In genomic region chr1:10210841-10211804, GRCh38 we compare ENCODE assay signal across 9 cellular contexts. TPM values are rescaled to one million over a fixed set of nuclear protein-coding genes. Genes with fewer than 3 reads are reported as not detected.
A peak's percentile ranks its signal among the peaks of the same experiment; 100 is the strongest.
DNase-seq lines count a peak whose midpoint lies in the region; ATAC-seq, FAIRE-seq and TF ChIP-seq lines count a peak whose summit lies in the region.
"Had no signal": no experiment of that assay in that cellular context is flagged by ENCODE, and none has a peak within 500 bp of the region (broad histone marks: within the 10 kb centered on the region; RNA-seq: fewer than 3 reads in every experiment).

No MANE protein-coding gene starts in this region.

- H3K14ac ChIP-seq in H9 (ENCODE audit: insufficient read depth, low read length) (peak overlapping the region; percentile 72), H1 (ENCODE audit: insufficient read length) (peak overlapping the region; percentile 9)

- peak; percentile 62 for DNase-seq in H9
- DNase-seq in NCI-H128 (lab: John Stamatoyannopoulos, UW; ENCODE audit: unreplicated experiment) = peak; percentile 63
- no peak for DNase-seq in activated CD4-positive, alpha-beta T cell treated with anti-CD3 and anti-CD28 coated beads, Interleukin-2, amount 10 ng/mL, durations not matched to agents 7 days and 5 days
- peak in 1 of 2 experiments; percentile 65 for DNase-seq in H1 (ENCODE audit: low read depth in 1 of 2, low spot score in 2 of 2)
- DNase-seq in lower leg skin (ENCODE audit: low spot score in 2 of 2) = peak; percentile 94 to 98
- DNase-seq in stimulated activated effector memory CD8-positive, alpha-beta T cell treated with anti-CD3 and anti-CD28 coated beads, Interleukin-12 subunit alpha, Interleukin-12 subunit beta, amount 100 ng/mL, for 72 hours (ENCODE audit: low spot score in 2 of 2) = peak; percentile 7 to 61

- H3K4me3 ChIP-seq in DOHH2 (ENCODE audit: low read length) = peak overlapping the region; percentile 83
- peak overlapping the region; percentile 79 to 95 (median 94) for H3K4me3 ChIP-seq in H1 (ENCODE audit: extremely low read depth in 1 of 4, insufficient read depth in 2 of 4, low read depth in 3 of 4, low read length in 4 of 4)
- H3K4me3 ChIP-seq in lower leg skin (ENCODE audit: low read depth, poor library complexity, severe bottlenecking) = peak overlapping the region; percentile 70

- H4K5ac ChIP-seq in H9 (ENCODE audit: insufficient read length, low read depth, low read length) (peak overlapping the region; percentile 1), H1 (ENCODE audit: insufficient read length, low read depth, low read length) (peak overlapping the region; percentile 67)

- peaks cover 8% of the 10 kb centered on the region for H3F3A ChIP-seq in DOHH2 (ENCODE audit: control insufficient read depth, insufficient read depth)

- H2BK5ac ChIP-seq in H9 (ENCODE audit: insufficient read length, low read length) (no peak overlapping the region), H1 (ENCODE audit: low read depth, low read length) (peak overlapping the region; percentile 76)

- H2BK15ac ChIP-seq in H9 (ENCODE audit: low read depth, low read length) (no peak overlapping the region), H1 (ENCODE audit: low read length) (peak overlapping the region; percentile 88; the same call in 1 of the 2 replicates)

- no peaks in the 10 kb centered on the region for H3K79me2 ChIP-seq in DOHH2 (ENCODE audit: control insufficient read depth, low read length)
- peaks cover 30% of the 10 kb centered on the region for H3K79me2 ChIP-seq in H9 (ENCODE audit: insufficient read depth, low read length)
- H3K79me2 ChIP-seq in H1 (ENCODE audit: control insufficient read depth in 1 of 2, insufficient read depth in 2 of 2, low read length in 2 of 2) = peaks cover 22 to 49% of the 10 kb centered on the region in 2 experiments

- no peaks in the 10 kb centered on the region; a peak in 1 of 7 replicates for H3K36me3 Mint-ChIP-seq in H9 (ENCODE audit: insufficient read depth in 1 of 3, low read depth in 3 of 3)
- H3K36me3 Mint-ChIP-seq in activated CD4-positive, alpha-beta T cell treated with anti-CD3 and anti-CD28 coated beads, Interleukin-2, amount 10 ng/mL, durations not matched to agents 7 days and 5 days (ENCODE audit: low read depth) = no peaks in the 10 kb centered on the region
- no peaks in the 10 kb centered on the region for H3K36me3 Mint-ChIP-seq in stimulated activated effector memory CD8-positive, alpha-beta T cell treated with anti-CD3 and anti-CD28 coated beads, Interleukin-12 subunit alpha, Interleukin-12 subunit beta, amount 100 ng/mL, for 72 hours

- H2AK5ac ChIP-seq in H9 (ENCODE audit: insufficient read length, low read length) (no peak overlapping the region), H1 (ENCODE audit: low read depth, low read length) (peak overlapping the region; percentile 20; the same call in 1 of the 2 replicates)

- H3K4me1 ChIP-seq in DOHH2 (ENCODE audit: control insufficient read depth, low read length) (peaks cover 20% of the 10 kb centered on the region), H9 (ENCODE audit: insufficient read depth, low read length) (no peaks in the 10 kb centered on the region; the same call in 1 of the 2 replicates), H1 (replicated peaks in 1 of 4; ENCODE audit: control insufficient read depth in 3 of 4, insufficient read depth in 4 of 4, low read length in 3 of 4) (peaks cover 0 to 4% (median 2%) of the 10 kb centered on the region in 4 experiments; a peak in 4 of 7 replicates)

- H2BK120ac ChIP-seq in H9 (ENCODE audit: low read depth, low read length, poor library complexity, severe bottlenecking) (no peak overlapping the region), H1 (replicated peaks; ENCODE audit: low read depth, low read length) (no peak overlapping the region)

- H4K8ac ChIP-seq in H9 (replicated peaks; ENCODE audit: insufficient read length, low read depth, low read length) (no peak overlapping the region), H1 (ENCODE audit: extremely low read depth, insufficient read depth, low read length) (peak overlapping the region; percentile 96)

- H3K4me2 ChIP-seq in DOHH2 (ENCODE audit: low read length) = peak overlapping the region; percentile 73
- peak overlapping the region; percentile 74 for H3K4me2 ChIP-seq in H9 (ENCODE audit: insufficient read depth, insufficient read length, low read length)
- peak overlapping the region; percentile 78 to 99 for H3K4me2 ChIP-seq in H1 (ENCODE audit: insufficient read depth in 1 of 2, low read depth in 2 of 2, low read length in 2 of 2)

- H3K9me3 ChIP-seq in DOHH2 (ENCODE audit: control insufficient read depth, insufficient read depth, low read length) (no peaks in the 10 kb centered on the region), H9 (ENCODE audit: control insufficient read depth, low read depth, low read length) (no peaks in the 10 kb centered on the region), H1 (ENCODE audit: insufficient read depth in 2 of 2, low read depth in 1 of 2, low read length in 1 of 2) (no peaks in the 10 kb centered on the region)

- H3K36me3 ChIP-seq in DOHH2 (ENCODE audit: control insufficient read depth, low read length) (no peaks in the 10 kb centered on the region), H1 (ENCODE audit: control insufficient read depth in 2 of 4, insufficient read depth in 4 of 4, low read length in 3 of 4) (no peaks in the 10 kb centered on the region)

- H3K23ac ChIP-seq in H9 (ENCODE audit: insufficient read length, low read depth, low read length) (no peak overlapping the region), H1 (ENCODE audit: insufficient read length) (no peak overlapping the region)

- no peak for ATAC-seq in stimulated activated effector memory CD8-positive, alpha-beta T cell treated with anti-CD3 and anti-CD28 coated beads, Interleukin-12 subunit alpha, Interleukin-12 subunit beta, amount 100 ng/mL, for 72 hours
- ATAC-seq in GM18858 (IDR thresholded peaks at IDR 0.05; ENCODE audit: unreplicated experiment) = no peak

- H2BK20ac ChIP-seq in H9 (ENCODE audit: low read depth, low read length, poor library complexity, severe bottlenecking) (no peak overlapping the region), H1 (ENCODE audit: low read length) (no peak overlapping the region)

- H3K9ac ChIP-seq in H9 (ENCODE audit: extremely low read depth, insufficient read length, low read length) (peak overlapping the region; percentile 87), H1 (replicated peaks in 1 of 4; ENCODE audit: extremely low read depth in 1 of 4, low read depth in 3 of 4, low read length in 3 of 4) (peak overlapping the region; percentile 86 to 98 (median 91))

- no peak overlapping the region for H3K56ac ChIP-seq in H9 (ENCODE audit: insufficient read length, low read depth, low read length)
- H3K56ac ChIP-seq in H1 (replicated peaks; ENCODE audit: insufficient read length, low read depth, low read length) = peak overlapping the region; percentile 63

- H2BK12ac ChIP-seq in H9 (ENCODE audit: insufficient read length, low read depth, low read length) (no peak overlapping the region), H1 (ENCODE audit: low read depth, low read length) (peak overlapping the region; percentile 90; the same call in 1 of the 2 replicates)

- no peaks in the 10 kb centered on the region for H3K79me1 ChIP-seq in H9 (ENCODE audit: insufficient read depth, low read depth, low read length, poor library complexity, severe bottlenecking)
- H3K79me1 ChIP-seq in H1 (ENCODE audit: low read depth, low read length) = peaks cover 2% of the 10 kb centered on the region; the same call in 1 of the 2 replicates

- H4K91ac ChIP-seq in H9 (ENCODE audit: insufficient read length, low read depth, low read length) = no peak overlapping the region
- H4K91ac ChIP-seq in H1 (replicated peaks; ENCODE audit: insufficient read length, low read length) = peak overlapping the region; percentile 95

- TF ChIP-seq POLR2A in H1 (IDR thresholded peaks at IDR 0.05; ENCODE audit: control extremely low read depth in 1 of 2, low read depth in 2 of 2, low read length in 2 of 2) (peak; percentile 29 to 51; a peak in 2 of 3 replicates), lower leg skin (IDR thresholded peaks at IDR 0.05) (no peak)

- no peak for TF ChIP-seq CTCF in DOHH2 (IDR thresholded peaks at IDR 0.05; ENCODE audit: low read depth, low read length, poor library complexity, severe bottlenecking)
- no peak for TF ChIP-seq CTCF in H9 (conservative IDR thresholded peaks at IDR 0.05)
- no peak for TF ChIP-seq CTCF in H1 (IDR thresholded peaks at IDR 0.05; ENCODE audit: control extremely low read depth in 1 of 3, insufficient read depth in 1 of 3, low read depth in 1 of 3, low read length in 3 of 3)
- no peak for TF ChIP-seq CTCF in lower leg skin (IDR thresholded peaks at IDR 0.05)

- H4K20me1 ChIP-seq in DOHH2 (ENCODE audit: control insufficient read depth, insufficient read depth, low read depth, low read length) = no peaks in the 10 kb centered on the region
- no peaks in the 10 kb centered on the region for H4K20me1 ChIP-seq in H9 (ENCODE audit: control insufficient read depth, insufficient read depth, insufficient read length)
- H4K20me1 ChIP-seq in H1 (replicated peaks in 1 of 2; ENCODE audit: control insufficient read depth in 1 of 2, insufficient read depth in 2 of 2, low read length in 2 of 2) = peaks cover 6 to 12% of the 10 kb centered on the region in 2 experiments

- H3K4ac ChIP-seq in H9 (ENCODE audit: low read depth, low read length) (no peak overlapping the region), H1 (replicated peaks; ENCODE audit: insufficient read length, low read depth, low read length) (peak overlapping the region; percentile 74)

- H3K23me2 ChIP-seq in H9 (ENCODE audit: insufficient read length, low read depth, low read length, poor library complexity, severe bottlenecking) (peaks cover 10% of the 10 kb centered on the region), H1 (ENCODE audit: low read depth, low read length) (peaks cover 15% of the 10 kb centered on the region)

- H3K9me3 Mint-ChIP-seq in H9 = no peaks in the 10 kb centered on the region
- no peaks in the 10 kb centered on the region for H3K9me3 Mint-ChIP-seq in activated CD4-positive, alpha-beta T cell treated with anti-CD3 and anti-CD28 coated beads, Interleukin-2, amount 10 ng/mL, durations not matched to agents 7 days and 5 days
- no peaks in the 10 kb centered on the region for H3K9me3 Mint-ChIP-seq in stimulated activated effector memory CD8-positive, alpha-beta T cell treated with anti-CD3 and anti-CD28 coated beads, Interleukin-12 subunit alpha, Interleukin-12 subunit beta, amount 100 ng/mL, for 72 hours

- peaks cover 28 to 35% of the 10 kb centered on the region in 2 experiments for H3K4me1 Mint-ChIP-seq in H9
- H3K4me1 Mint-ChIP-seq in activated CD4-positive, alpha-beta T cell treated with anti-CD3 and anti-CD28 coated beads, Interleukin-2, amount 10 ng/mL, durations not matched to agents 7 days and 5 days = peaks cover 39% of the 10 kb centered on the region
- peaks cover 41% of the 10 kb centered on the region for H3K4me1 Mint-ChIP-seq in stimulated activated effector memory CD8-positive, alpha-beta T cell treated with anti-CD3 and anti-CD28 coated beads, Interleukin-12 subunit alpha, Interleukin-12 subunit beta, amount 100 ng/mL, for 72 hours

- H3K27ac Mint-ChIP-seq in H9 = peak overlapping the region; percentile 90 to 96 (median 93); a peak in 6 of 7 replicates
- H3K27ac Mint-ChIP-seq in activated CD4-positive, alpha-beta T cell treated with anti-CD3 and anti-CD28 coated beads, Interleukin-2, amount 10 ng/mL, durations not matched to agents 7 days and 5 days = peak overlapping the region; percentile 43
- H3K27ac Mint-ChIP-seq in stimulated activated effector memory CD8-positive, alpha-beta T cell treated with anti-CD3 and anti-CD28 coated beads, Interleukin-12 subunit alpha, Interleukin-12 subunit beta, amount 100 ng/mL, for 72 hours = peak overlapping the region; percentile 40

- no peak for TF ChIP-seq EP300 in H1 (IDR thresholded peaks at IDR 0.05; ENCODE audit: borderline replicate concordance in 1 of 2, low read depth in 2 of 2, low read length in 2 of 2)

- no CpG with 5 or more reads among the region's 69 CpGs for WGBS in H9 (ENCODE audit: extremely low coverage, insufficient read length, low lambda C conversion rate)
- 2% methylated on average over 34 of the region's 69 CpGs; no CpG with 5 or more reads in 1 of the 2 experiments for WGBS in H1 (ENCODE audit: extremely low coverage in 1 of 2, insufficient coverage in 1 of 2, insufficient read length in 1 of 2, insufficient replicate concordance in 2 of 2, low coverage in 1 of 2, low lambda C conversion rate in 2 of 2, missing lambda C conversion rate in 1 of 2), 2 experiments
- 2% methylated on average over 22 to 43 of the region's 69 CpGs for WGBS in lower leg skin, 2 donors

- POLR2A ChIA-PET in activated CD4-positive, alpha-beta T cell treated with anti-CD3 and anti-CD28 coated beads, Interleukin-2, amount 10 ng/mL, durations not matched to agents 7 days and 5 days (lab: Charles Lee) = no interaction called here
- POLR2A ChIA-PET in H1 (lab: Charles Lee; ENCODE audit: partially characterized antibody) = interaction anchor here (0.6 to 2.2 kb wide), 9 partner anchors 11 to 178 kb away, joined by 3 to 8 read pairs (median 4); partner anchors contain the start of gene UBE4B

- no peak overlapping the region for H2AFZ ChIP-seq in H9 (ENCODE audit: low read length)
- 0 out of 2 replicates have a peak overlapping the region, but pooled peaks have one; percentile 1 for H2AFZ ChIP-seq in H1 (ENCODE audit: low read length)

- CTCF ChIA-PET in activated CD4-positive, alpha-beta T cell treated with anti-CD3 and anti-CD28 coated beads, Interleukin-2, amount 10 ng/mL, durations not matched to agents 7 days and 5 days (lab: Charles Lee) = interaction anchor here (0.6 to 2.2 kb wide), 42 partner anchors 8 to 300 kb away, joined by 3 to 19 read pairs (median 4); partner anchors contain the start of gene CENPS
- CTCF ChIA-PET in H1 (lab: Charles Lee; ENCODE audit: partially characterized antibody) = interaction anchor here (0.5 to 2.4 kb wide), 18 partner anchors 8 to 466 kb away, joined by 3 to 14 read pairs (median 4); no protein-coding TSS in a partner anchor

- H3K27me3 ChIP-seq in DOHH2 (ENCODE audit: control insufficient read depth, low read length) (peaks cover 36% of the 10 kb centered on the region), H9 (ENCODE audit: insufficient read depth, low read length) (no peaks in the 10 kb centered on the region), H1 (replicated peaks in 1 of 4; ENCODE audit: control insufficient read depth in 3 of 4, extremely low read depth in 1 of 4, insufficient read depth in 3 of 4, low read length in 3 of 4) (no peaks in the 10 kb centered on the region)

- H3K27ac ChIP-seq in DOHH2 (ENCODE audit: low read depth, low read length) (no peak overlapping the region), H9 (ENCODE audit: insufficient read length, low read depth, low read length) (no peak overlapping the region), H1 (ENCODE audit: low read depth, low read length) (peak overlapping the region; percentile 72)

- no peaks in the 10 kb centered on the region for H3K9me2 ChIP-seq in DOHH2 (replicated peaks; ENCODE audit: control insufficient read depth, low read length)

- TF ChIP-seq RAD21 in H1 (IDR thresholded peaks at IDR 0.05 in 1 of 2, conservative IDR thresholded peaks at IDR 0.05 in 1 of 2; ENCODE audit: low read depth in 2 of 2, low read length in 2 of 2) = no peak

- intact Hi-C loops in lower leg skin (cut with DNase I; ENCODE audit: low total_unique reads) = no loop called here

- peak overlapping the region; percentile 94 to 98 for H3K4me3 Mint-ChIP-seq in H9
- H3K4me3 Mint-ChIP-seq in activated CD4-positive, alpha-beta T cell treated with anti-CD3 and anti-CD28 coated beads, Interleukin-2, amount 10 ng/mL, durations not matched to agents 7 days and 5 days = peak overlapping the region; percentile 63
- H3K4me3 Mint-ChIP-seq in stimulated activated effector memory CD8-positive, alpha-beta T cell treated with anti-CD3 and anti-CD28 coated beads, Interleukin-12 subunit alpha, Interleukin-12 subunit beta, amount 100 ng/mL, for 72 hours = peak overlapping the region; percentile 69

- H3K27me3 Mint-ChIP-seq in H9 (ENCODE audit: low read depth) = no peaks in the 10 kb centered on the region
- H3K27me3 Mint-ChIP-seq in activated CD4-positive, alpha-beta T cell treated with anti-CD3 and anti-CD28 coated beads, Interleukin-2, amount 10 ng/mL, durations not matched to agents 7 days and 5 days = no peaks in the 10 kb centered on the region

- H3K18ac ChIP-seq in H9 (ENCODE audit: insufficient read length, low read depth, low read length) (peak overlapping the region; percentile 53), H1 (ENCODE audit: extremely low read depth, low read length) (peak overlapping the region; percentile 97)

- no peak overlapping the region for H3T11ph ChIP-seq in H9 (ENCODE audit: low read length)

- no peak for FAIRE-seq in H1 (lab: Jason Lieb, UNC)
- FAIRE-seq: colon had no signal

RNA-seq across cellular contexts. Expression of gene KIF1B, which starts 0.8 kb away (rescaled TPM):
- total RNA-seq in H9 (2021) = 55.3 and 57.7 TPM in 2 replicates
- 10 to 100 TPM; 14.1 to 15.6 TPM for total RNA-seq in activated CD4-positive, alpha-beta T cell treated with anti-CD3 and anti-CD28 coated beads, Interleukin-2, amount 10 ng/mL, durations not matched to agents 7 days and 5 days
- 73.9 and 74.2 TPM in 2 replicates for total RNA-seq in H1 (2021; fragmentation: NEBNext Ultra II Directional; extraction: Animal tissue kit (Norgen Biotek cat#: 25700))
- 39.1 and 41.4 TPM in 2 replicates for polyA plus RNA-seq in H1 (2011; rRNA removed)
- polyA plus RNA-seq in H1 (2011; cell fraction: cytosol; rRNA removed) = 30.0 TPM
- polyA plus RNA-seq in H1 (2011; cell fraction: nucleus; rRNA removed) = 42.2 TPM
- polyA plus RNA-seq in H1 (2012, experiment 1 of 2) = 24.4 to 38.4 TPM (median 33.7 TPM) in 4 replicates
- polyA plus RNA-seq in H1 (2012, experiment 2 of 2) = 2.0 TPM
- 26.3 TPM for polyA plus RNA-seq in H1 (2013, experiment 1 of 2)
- 21.9 TPM for polyA plus RNA-seq in H1 (2013, experiment 2 of 2)
- polyA minus RNA-seq in H1 (2011; rRNA and poly(A)+ RNA removed) = 117 and 124 TPM in 2 replicates
- polyA minus RNA-seq in H1 (2011; cell fraction: cytosol; rRNA and poly(A)+ RNA removed) = 47.2 TPM
- 69.9 TPM for polyA minus RNA-seq in H1 (2011; cell fraction: nucleus; rRNA and poly(A)+ RNA removed)
- total RNA-seq in lower leg skin = 10 to 100 TPM; 44.1 to 53.1 (median 46.0) TPM

Comparison
In these comparisons a context has a peak if more than half of its experiments do, and no peak if none do; other contexts are left out.
1. H3K27ac Mint-ChIP-seq: peak in every context shown above with its lines; median percentile 93 in H9; 43 in activated CD4-positive, alpha-beta T cell treated with anti-CD3 and anti-CD28 coated beads, Interleukin-2, amount 10 ng/mL, durations not matched to agents 7 days and 5 days; 40 in stimulated activated effector memory CD8-positive, alpha-beta T cell treated with anti-CD3 and anti-CD28 coated beads, Interleukin-12 subunit alpha, Interleukin-12 subunit beta, amount 100 ng/mL, for 72 hours.
2. POLR2A ChIP-seq: peak in H1 (2 of 2); none in lower leg skin (0 of 2).
3. Peak in every context shown above with its lines, with median percentiles within 50 percentile points of each other: H3K4me2 ChIP-seq, H3K4me3 ChIP-seq and H3K4me3 Mint-ChIP-seq.